In genomic region chr3:101970915-101971314, GRCh38 we compare ENCODE assay signal across 17 cellular contexts.
"Had no signal": no experiment of that assay in that cellular context is flagged by ENCODE, and none has a peak within 500 bp of the region (broad histone marks: within the 10 kb centered on the region; RNA-seq: fewer than 3 reads in every experiment).

No MANE protein-coding gene starts in this region.

- ATAC-seq: effector memory CD8-positive, alpha-beta T cell; gastrocnemius medialis; left cardiac atrium; psoas muscle; sciatic nerve; stimulated activated naive B cell treated with anti-CD40 and anti-IgM and Interleukin-4, amounts not matched to agents 10 μg/mL and 1 μg/mL and 100 μg/mL, for 72 hours; stimulated activated naive CD8-positive, alpha-beta T cell treated with anti-CD3 and anti-CD28 coated beads, Interleukin-15, amount 100 ng/mL, for 72 hours had no signal

- H3K4me1 Mint-ChIP-seq: nephron had no signal

- H3K36me3 Mint-ChIP-seq: immature natural killer cell had no signal

- H3K27me3 Mint-ChIP-seq: naive B cell; stimulated activated naive B cell treated with anti-CD40 and anti-IgM and Interleukin-4, amounts not matched to agents 10 μg/mL and 1 μg/mL and 100 μg/mL, for 72 hours; stimulated activated naive CD8-positive, alpha-beta T cell treated with anti-CD3 and anti-CD28 coated beads, Interleukin-15, amount 100 ng/mL, for 72 hours had no signal

- H3K27ac Mint-ChIP-seq: effector memory CD8-positive, alpha-beta T cell; immature natural killer cell; naive B cell; nephron; stimulated activated naive B cell treated with anti-CD40 and anti-IgM and Interleukin-4, amounts not matched to agents 10 μg/mL and 1 μg/mL and 100 μg/mL, for 72 hours; stimulated activated naive CD8-positive, alpha-beta T cell treated with anti-CD3 and anti-CD28 coated beads, Interleukin-15, amount 100 ng/mL, for 72 hours had no signal

- DNase-seq: effector memory CD8-positive, alpha-beta T cell; gastrocnemius medialis; immature natural killer cell; kidney; left cardiac atrium; left ventricle myocardium inferior; mesenchymal stem cell; naive B cell; psoas muscle; retina; stimulated activated CD4-positive, alpha-beta T cell treated with anti-CD3 and anti-CD28 coated beads, Interleukin-2, amount 100 ng/mL, for 24 hours; stimulated activated CD4-positive, alpha-beta T cell treated with anti-CD3 and anti-CD28 coated beads, Interleukin-4, amount 100 ng/mL, for 4 hours; stimulated activated naive B cell treated with anti-CD40 and anti-IgM and Interleukin-4, amounts not matched to agents 10 μg/mL and 1 μg/mL and 100 μg/mL, for 72 hours; stimulated activated naive CD8-positive, alpha-beta T cell treated with anti-CD3 and anti-CD28 coated beads, Interleukin-15, amount 100 ng/mL, for 72 hours; testis had no signal

- H3K4me3 Mint-ChIP-seq: effector memory CD8-positive, alpha-beta T cell; immature natural killer cell; naive B cell; nephron; stimulated activated naive B cell treated with anti-CD40 and anti-IgM and Interleukin-4, amounts not matched to agents 10 μg/mL and 1 μg/mL and 100 μg/mL, for 72 hours; stimulated activated naive CD8-positive, alpha-beta T cell treated with anti-CD3 and anti-CD28 coated beads, Interleukin-15, amount 100 ng/mL, for 72 hours had no signal
